Comparison of ENCODE assay signal across 8 cellular contexts in genomic region chr5:175729829-175730277, GRCh38.
DNase-seq lines count a peak whose midpoint lies in the region; ATAC-seq and TF ChIP-seq lines count a peak whose summit lies in the region.

No MANE protein-coding gene starts in this region.

- ATAC-seq in activated naive CD8-positive, alpha-beta T cell treated with anti-CD3 and anti-CD28 coated beads, Interleukin-2, amount 10 ng/mL, durations not matched to agents 7 days and 5 days (ENCODE audit: low read depth), result peak; percentile 94

- DNase-seq in EL (peak; percentile 86), HFF-Myc (ENCODE audit: extremely low read depth, low read depth) (peak; percentile 84), NCI-H1417 (lab: John Stamatoyannopoulos, UW) (peak; percentile 70 to 92 (median 87)), cardiac muscle cell (ENCODE audit: low read depth in 1 of 2, low spot score in 1 of 2) (peak; percentile 94), posterior cingulate gyrus (peak; percentile 90 to 99 (median 97)), uterus (peak; percentile 65 to 67)
- DNase-seq in activated naive CD8-positive, alpha-beta T cell treated with anti-CD3 and anti-CD28 coated beads, Interleukin-2, amount 10 ng/mL, durations not matched to agents 7 days and 5 days, result peak; percentile 94

- H3K36me3 Mint-ChIP-seq in activated naive CD8-positive, alpha-beta T cell treated with anti-CD3 and anti-CD28 coated beads, Interleukin-2, amount 10 ng/mL, durations not matched to agents 7 days and 5 days, result no peaks in the 10 kb centered on the region

- H3K27ac ChIP-seq in SU-DHL-6 (ENCODE audit: low read depth, low read length) (no peak overlapping the region), cardiac muscle cell (no peak overlapping the region), uterus (no peak overlapping the region)

- H3K9me3 ChIP-seq in SU-DHL-6 (ENCODE audit: insufficient read depth, low read length), result no peaks in the 10 kb centered on the region
- no peaks in the 10 kb centered on the region for H3K9me3 ChIP-seq in cardiac muscle cell (ENCODE audit: low read depth)
- no peaks in the 10 kb centered on the region for H3K9me3 ChIP-seq in uterus

- H3K4me1 Mint-ChIP-seq in activated naive CD8-positive, alpha-beta T cell treated with anti-CD3 and anti-CD28 coated beads, Interleukin-2, amount 10 ng/mL, durations not matched to agents 7 days and 5 days, result peaks cover 3% of the 10 kb centered on the region

- no peak overlapping the region for H3K27ac Mint-ChIP-seq in activated naive CD8-positive, alpha-beta T cell treated with anti-CD3 and anti-CD28 coated beads, Interleukin-2, amount 10 ng/mL, durations not matched to agents 7 days and 5 days

- peak overlapping the region; percentile 45 for H3K4me3 Mint-ChIP-seq in activated naive CD8-positive, alpha-beta T cell treated with anti-CD3 and anti-CD28 coated beads, Interleukin-2, amount 10 ng/mL, durations not matched to agents 7 days and 5 days

- TF ChIP-seq POLR2A in uterus (IDR thresholded peaks at IDR 0.05), result no peak

- H3K9me3 Mint-ChIP-seq in activated naive CD8-positive, alpha-beta T cell treated with anti-CD3 and anti-CD28 coated beads, Interleukin-2, amount 10 ng/mL, durations not matched to agents 7 days and 5 days, result peaks cover 1% of the 10 kb centered on the region

- H2AFZ ChIP-seq in SU-DHL-6 (ENCODE audit: low read depth, low read length, severe bottlenecking), result no peak overlapping the region

- no peaks in the 10 kb centered on the region for H3F3A ChIP-seq in SU-DHL-6 (ENCODE audit: insufficient read depth)

- peaks cover 8% of the 10 kb centered on the region for H3K4me1 ChIP-seq in cardiac muscle cell (ENCODE audit: low read depth)
- no peaks in the 10 kb centered on the region for H3K4me1 ChIP-seq in uterus

- TF ChIP-seq CTCF in HFF-Myc (IDR thresholded peaks at IDR 0.05; ENCODE audit: low read depth, low read length, missing control alignments) (peak; percentile 96), SU-DHL-6 (IDR thresholded peaks at IDR 0.05; ENCODE audit: insufficient read depth, low read length, poor library complexity, severe bottlenecking) (peak; percentile 80), cardiac muscle cell (IDR thresholded peaks at IDR 0.05; ENCODE audit: low read depth, low read length) (peak; percentile 97), uterus (IDR thresholded peaks at IDR 0.05) (peak; percentile 43 to 91 (median 80))

- H3K27me3 Mint-ChIP-seq in activated naive CD8-positive, alpha-beta T cell treated with anti-CD3 and anti-CD28 coated beads, Interleukin-2, amount 10 ng/mL, durations not matched to agents 7 days and 5 days, result peaks cover 17% of the 10 kb centered on the region

- intact Hi-C loops in posterior cingulate gyrus (cut with DNase I) (loop anchor here (5.0 to 10.0 kb wide), 2 partner anchors 145 to 198 kb away; partner anchors contain the start of gene CPLX2), uterus (cut with DNase I; ENCODE audit: low total_unique reads) (no loop called here)

- no peak overlapping the region for H3K4me2 ChIP-seq in SU-DHL-6 (ENCODE audit: low read depth, low read length, poor library complexity, severe bottlenecking)

- no peaks in the 10 kb centered on the region for H4K20me1 ChIP-seq in SU-DHL-6 (ENCODE audit: low read depth, low read length)

- POLR2A ChIA-PET in activated naive CD8-positive, alpha-beta T cell treated with anti-CD3 and anti-CD28 coated beads, Interleukin-2, amount 10 ng/mL, durations not matched to agents 7 days and 5 days (lab: Charles Lee), result interaction anchor here (0.7 kb wide), 1 partner anchor 71 kb away, joined by 3 read pairs; no protein-coding TSS in a partner anchor

- no peaks in the 10 kb centered on the region for H3K79me2 ChIP-seq in SU-DHL-6 (ENCODE audit: insufficient read depth, low read length)

- no peaks in the 10 kb centered on the region for H3K27me3 ChIP-seq in SU-DHL-6 (ENCODE audit: low read length)
- H3K27me3 ChIP-seq in cardiac muscle cell, result no peaks in the 10 kb centered on the region
- H3K27me3 ChIP-seq in uterus, result no peaks in the 10 kb centered on the region

- no peaks in the 10 kb centered on the region for H3K9me2 ChIP-seq in SU-DHL-6 (replicated peaks; ENCODE audit: insufficient read depth, low read length)

- H3K36me3 ChIP-seq in SU-DHL-6 (ENCODE audit: low read length), result no peaks in the 10 kb centered on the region
- H3K36me3 ChIP-seq in cardiac muscle cell, result no peaks in the 10 kb centered on the region
- no peaks in the 10 kb centered on the region for H3K36me3 ChIP-seq in uterus

- H3K4me3 ChIP-seq in HFF-Myc (replicated peaks; ENCODE audit: low read depth, low read length) (no peak overlapping the region), SU-DHL-6 (ENCODE audit: insufficient read depth, low read length, poor library complexity, severe bottlenecking) (no peak overlapping the region), cardiac muscle cell (peak overlapping the region; percentile 18), uterus (no peak overlapping the region)

- H3K9ac ChIP-seq in SU-DHL-6 (ENCODE audit: low read length), result no peak overlapping the region
